In genomic region chr5:145101246-145101645, GRCh38 we compare ENCODE assay signal across 12 cellular contexts.
A peak's percentile ranks its signal among the peaks of the same experiment; 100 is the strongest.
DNase-seq lines count a peak whose midpoint lies in the region; ATAC-seq, FAIRE-seq and TF ChIP-seq lines count a peak whose summit lies in the region.
"Had no signal": no experiment of that assay in that cellular context is flagged by ENCODE, and none has a peak within 500 bp of the region (broad histone marks: within the 10 kb centered on the region; RNA-seq: fewer than 3 reads in every experiment).

No MANE protein-coding gene starts in this region.

- TF ChIP-seq CTCF in A549 (IDR thresholded peaks at IDR 0.05) (no peak), GM12875 (IDR thresholded peaks at IDR 0.05; ENCODE audit: borderline replicate concordance, insufficient read depth, low read depth, low read length) (peak; percentile 52; the same call in 1 of the 2 replicates), fibroblast of pulmonary artery (IDR thresholded peaks at IDR 0.05; ENCODE audit: low read length, missing control alignments) (peak; percentile 20)

- CTCF ChIA-PET in A549 (lab: Yijun Ruan, JAX), result no interaction called here

- no peaks in the 10 kb centered on the region for H3K4me1 ChIP-seq in A549

- no peak overlapping the region for H3K27ac ChIP-seq in A549

- POLR2A ChIA-PET in A549 (lab: Yijun Ruan, JAX), result no interaction called here

- H3K4me3 ChIP-seq in A549 (no peak overlapping the region), GM12875 (ENCODE audit: low read depth, low read length) (no peak overlapping the region), fibroblast of pulmonary artery (replicated peaks; ENCODE audit: low read depth, low read length) (no peak overlapping the region)

- WGBS in A549 (ENCODE audit: missing lambda C conversion rate), result 16% methylated on average over 3 of the region's 3 CpGs

- peak in 1 of 2 experiments; percentile 25; a peak in 2 of 5 replicates for TF ChIP-seq RAD21 in A549 (conservative IDR thresholded peaks at IDR 0.05 in 1 of 2, IDR thresholded peaks at IDR 0.05 in 1 of 2)

- FAIRE-seq in A549 (lab: Jason Lieb, UNC), result no peak

- peak; percentile 2 to 9 for DNase-seq in A549 (ENCODE audit: low read depth in 1 of 2, low spot score in 1 of 2)
- peak; percentile 22 for DNase-seq in OCI-M1 (lab: John Stamatoyannopoulos, UW)
- DNase-seq in fibroblast of pulmonary artery (ENCODE audit: low read depth), result no peak
- DNase-seq in activated naive CD4-positive, alpha-beta T cell treated with Interleukin-2 at 50 U/mL for 16 hours, result no peak
- no peak for DNase-seq in activated CD8-positive, alpha-beta memory T cell treated with anti-CD3 and anti-CD28 coated beads, Interleukin-2, amount 50 U/mL, for 48 hours
- DNase-seq: activated CD8-positive, alpha-beta memory T cell treated with anti-CD3 and anti-CD28 coated beads, Interleukin-2, amount 50 U/mL, for 4 hours; C1 segment of cervical spinal cord; NCI-H510A treated with DMSO at 0.1 percent for 48 hours; T-helper 2 cell had no signal

- H3K4me2 ChIP-seq in A549, result no peak overlapping the region

- ATAC-seq in A549, result 0 out of 6 replicates have a peak, but pooled peaks of 1 of the 2 experiments have one; percentile 36
- no peak for ATAC-seq in GM18858 (IDR thresholded peaks at IDR 0.05; ENCODE audit: unreplicated experiment)
- ATAC-seq in HG03521 (IDR thresholded peaks at IDR 0.05; ENCODE audit: unreplicated experiment), result no peak

- TF ChIP-seq POLR2A in A549 (IDR thresholded peaks at IDR 0.05; ENCODE audit: low read length), result no peak

- H3K9me3 ChIP-seq in A549, result no peaks in the 10 kb centered on the region

- no peak for TF ChIP-seq EP300 in A549 (IDR thresholded peaks at IDR 0.05)

TF ChIP-seq in A549, 52 proteins besides CTCF, POLR2A, EP300 and RAD21:
- TF ChIP-seq CHD2 (IDR thresholded peaks at IDR 0.05; ENCODE audit: low read length, partially characterized antibody) (no peak), MAFK (IDR thresholded peaks at IDR 0.05; ENCODE audit: partially characterized antibody) (no peak), FOXS1 (CRISPR knock-in tag; IDR thresholded peaks at IDR 0.05) (no peak), TP53 (CRISPR knock-in tag; IDR thresholded peaks at IDR 0.05) (no peak), SMC3 (IDR thresholded peaks at IDR 0.05) (no peak), RARB (CRISPR knock-in tag; IDR thresholded peaks at IDR 0.05) (no peak), TFCP2L1 (CRISPR knock-in tag; IDR thresholded peaks at IDR 0.05) (no peak), JUNB (IDR thresholded peaks at IDR 0.05) (no peak), RCOR1 (IDR thresholded peaks at IDR 0.05; ENCODE audit: low read depth, low read length) (no peak), CBX8 (IDR thresholded peaks at IDR 0.05) (no peak), KDM5A (IDR thresholded peaks at IDR 0.05) (no peak), PHF8 (IDR thresholded peaks at IDR 0.05; ENCODE audit: borderline replicate concordance, low read depth) (no peak), ELK1 (IDR thresholded peaks at IDR 0.05; ENCODE audit: low read depth, low read length) (no peak), GATA3 (IDR thresholded peaks at IDR 0.05; ENCODE audit: borderline replicate concordance) (no peak), ZNF302 (CRISPR knock-in tag; IDR thresholded peaks at IDR 0.05) (no peak), HDAC2 (IDR thresholded peaks at IDR 0.05) (no peak)
- TF ChIP-seq, protein P1, sequence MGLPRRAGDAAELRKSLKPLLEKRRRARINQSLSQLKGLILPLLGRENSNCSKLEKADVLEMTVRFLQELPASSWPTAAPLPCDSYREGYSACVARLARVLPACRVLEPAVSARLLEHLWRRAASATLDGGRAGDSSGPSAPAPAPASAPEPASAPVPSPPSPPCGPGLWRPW (IDR thresholded peaks at IDR 0.05), result no peak
- TF ChIP-seq, protein P2, sequence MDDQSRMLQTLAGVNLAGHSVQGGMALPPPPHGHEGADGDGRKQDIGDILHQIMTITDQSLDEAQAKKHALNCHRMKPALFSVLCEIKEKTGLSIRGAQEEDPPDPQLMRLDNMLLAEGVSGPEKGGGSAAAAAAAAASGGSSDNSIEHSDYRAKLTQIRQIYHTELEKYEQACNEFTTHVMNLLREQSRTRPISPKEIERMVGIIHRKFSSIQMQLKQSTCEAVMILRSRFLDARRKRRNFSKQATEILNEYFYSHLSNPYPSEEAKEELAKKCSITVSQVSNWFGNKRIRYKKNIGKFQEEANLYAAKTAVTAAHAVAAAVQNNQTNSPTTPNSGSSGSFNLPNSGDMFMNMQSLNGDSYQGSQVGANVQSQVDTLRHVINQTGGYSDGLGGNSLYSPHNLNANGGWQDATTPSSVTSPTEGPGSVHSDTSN (IDR thresholded peaks at IDR 0.05), result no peak

Comparison
In these comparisons a context has a peak if more than half of its experiments do, and no peak if none do; other contexts are left out.
1. DNase-seq: peak in A549 (2 of 2) and OCI-M1 (single experiment); none in fibroblast of pulmonary artery (single experiment), activated naive CD4-positive, alpha-beta T cell treated with Interleukin-2 at 50 U/mL for 16 hours (single experiment) and activated CD8-positive, alpha-beta memory T cell treated with anti-CD3 and anti-CD28 coated beads, Interleukin-2, amount 50 U/mL, for 48 hours (single experiment).